ENCODE assay signal across 8 cellular contexts in genomic region chr3:10115326-10116137, GRCh38. TPM values are rescaled to one million over a fixed set of nuclear protein-coding genes. Genes with fewer than 3 reads are reported as not detected.
DNase-seq lines count a peak whose midpoint lies in the region; ATAC-seq and TF ChIP-seq lines count a peak whose summit lies in the region.

BRK1 (plus strand) TSS chr3:10115675; CDS start chr3:10115702, 27 bp downstream.

- H3K9me3 Mint-ChIP-seq in activated naive CD8-positive, alpha-beta T cell treated with anti-CD3 and anti-CD28 coated beads, Interleukin-2, amount 10 ng/mL, durations not matched to agents 7 days and 5 days, result no peaks in the 10 kb centered on the region

- peaks cover 47% of the 10 kb centered on the region for H3K79me2 ChIP-seq in SU-DHL-6 (ENCODE audit: insufficient read depth, low read length)

- peak within 1 kb of the TSS; percentile 95 for H3K4me3 Mint-ChIP-seq in activated naive CD8-positive, alpha-beta T cell treated with anti-CD3 and anti-CD28 coated beads, Interleukin-2, amount 10 ng/mL, durations not matched to agents 7 days and 5 days

- no peaks in the 10 kb centered on the region for H3F3A ChIP-seq in SU-DHL-6 (ENCODE audit: insufficient read depth)

- ATAC-seq in HG02678 (IDR thresholded peaks at IDR 0.05; ENCODE audit: unreplicated experiment) (peak; percentile 94), Right ventricle myocardium inferior (peak; percentile 100)
- peak; percentile 100 for ATAC-seq in activated naive CD8-positive, alpha-beta T cell treated with anti-CD3 and anti-CD28 coated beads, Interleukin-2, amount 10 ng/mL, durations not matched to agents 7 days and 5 days (ENCODE audit: low read depth)

- peak within 1 kb of the TSS; percentile 83 for H2AFZ ChIP-seq in SU-DHL-6 (ENCODE audit: low read depth, low read length, severe bottlenecking)

- DNase-seq in NCI-H128 (lab: John Stamatoyannopoulos, UW; ENCODE audit: unreplicated experiment) (peak; percentile 79), Right ventricle myocardium inferior (ENCODE audit: missing footprints) (peak; percentile 99), ovary (peak; percentile 93 to 96 (median 93)), thyroid gland (peak; percentile 96 to 97)
- DNase-seq in activated naive CD8-positive, alpha-beta T cell treated with anti-CD3 and anti-CD28 coated beads, Interleukin-2, amount 10 ng/mL, durations not matched to agents 7 days and 5 days, result peak; percentile 90

- H3K9me3 ChIP-seq in SU-DHL-6 (ENCODE audit: insufficient read depth, low read length), result no peaks in the 10 kb centered on the region
- H3K9me3 ChIP-seq in ovary, result no peaks in the 10 kb centered on the region
- H3K9me3 ChIP-seq in thyroid gland, result no peaks in the 10 kb centered on the region

- TF ChIP-seq CTCF in SU-DHL-6 (IDR thresholded peaks at IDR 0.05; ENCODE audit: insufficient read depth, low read length, poor library complexity, severe bottlenecking) (no peak), ovary (IDR thresholded peaks at IDR 0.05) (no peak), thyroid gland (IDR thresholded peaks at IDR 0.05) (peak in 1 of 6 experiments; percentile 11)

- H3K27me3 ChIP-seq in SU-DHL-6 (ENCODE audit: low read length) (no peaks in the 10 kb centered on the region), ovary (no peaks in the 10 kb centered on the region), thyroid gland (no peaks in the 10 kb centered on the region)

- peaks cover 25% of the 10 kb centered on the region for H3K4me1 Mint-ChIP-seq in activated naive CD8-positive, alpha-beta T cell treated with anti-CD3 and anti-CD28 coated beads, Interleukin-2, amount 10 ng/mL, durations not matched to agents 7 days and 5 days

- intact Hi-C loops in Right ventricle myocardium inferior (cut with DNase I), result loop anchor here (10.0 kb wide), 1 partner anchor 101 kb away; no protein-coding TSS in a partner anchor
- intact Hi-C loops in ovary (cut with DNase I), result no loop called here
- intact Hi-C loops in thyroid gland (cut with DNase I), result loop anchor here (10.0 kb wide), 2 partner anchors 91 to 109 kb away; partner anchors contain the start of gene FANCD2

- H3K36me3 ChIP-seq in SU-DHL-6 (ENCODE audit: low read length) (peaks cover 3% of the 10 kb centered on the region; the same call in 1 of the 2 replicates), ovary (no peaks in the 10 kb centered on the region), thyroid gland (no peaks in the 10 kb centered on the region)

- H3K27me3 Mint-ChIP-seq in activated naive CD8-positive, alpha-beta T cell treated with anti-CD3 and anti-CD28 coated beads, Interleukin-2, amount 10 ng/mL, durations not matched to agents 7 days and 5 days, result peaks cover 2% of the 10 kb centered on the region

- H3K9me2 ChIP-seq in SU-DHL-6 (replicated peaks; ENCODE audit: insufficient read depth, low read length), result no peaks in the 10 kb centered on the region

- WGBS in ovary, 3 donors, result 0 to 1% (median 0%) methylated on average over 50 to 54 of the region's 54 CpGs
- 1% methylated on average over 43 to 52 of the region's 54 CpGs for WGBS in thyroid gland, 2 donors

- TF ChIP-seq EP300 in ovary (IDR thresholded peaks at IDR 0.05), result no peak

- H3K4me2 ChIP-seq in SU-DHL-6 (ENCODE audit: low read depth, low read length, poor library complexity, severe bottlenecking), result peak within 1 kb of the TSS; percentile 88

- H3K36me3 Mint-ChIP-seq in activated naive CD8-positive, alpha-beta T cell treated with anti-CD3 and anti-CD28 coated beads, Interleukin-2, amount 10 ng/mL, durations not matched to agents 7 days and 5 days, result peaks cover 11% of the 10 kb centered on the region

- no peaks in the 10 kb centered on the region for H4K20me1 ChIP-seq in SU-DHL-6 (ENCODE audit: low read depth, low read length)

- peak within 1 kb of the TSS; percentile 94 for H3K27ac Mint-ChIP-seq in activated naive CD8-positive, alpha-beta T cell treated with anti-CD3 and anti-CD28 coated beads, Interleukin-2, amount 10 ng/mL, durations not matched to agents 7 days and 5 days

- POLR2A ChIA-PET in activated naive CD8-positive, alpha-beta T cell treated with anti-CD3 and anti-CD28 coated beads, Interleukin-2, amount 10 ng/mL, durations not matched to agents 7 days and 5 days (lab: Charles Lee), result interaction anchor here (0.6 to 1.8 kb wide), 8 partner anchors 14 to 349 kb away, joined by 3 to 7 read pairs (median 4); partner anchors contain the start of genes FANCD2 and VHL

- H3K4me3 ChIP-seq in SU-DHL-6 (ENCODE audit: insufficient read depth, low read length, poor library complexity, severe bottlenecking) (peak within 1 kb of the TSS; percentile 65), ovary (peak within 1 kb of the TSS; percentile 86), thyroid gland (replicated peaks in 1 of 3) (peak within 1 kb of the TSS; percentile 12 to 90 (median 84))

- peak within 1 kb of the TSS; percentile 74 for H3K9ac ChIP-seq in SU-DHL-6 (ENCODE audit: low read length)

- H3K4me1 ChIP-seq in ovary (ENCODE audit: insufficient read depth) (peaks cover 6% of the 10 kb centered on the region), thyroid gland (peaks cover 9 to 11% of the 10 kb centered on the region in 2 donors)

- H3K27ac ChIP-seq in SU-DHL-6 (ENCODE audit: low read depth, low read length) (peak within 1 kb of the TSS; percentile 57), ovary (peak within 1 kb of the TSS in 1 of 2 donors; percentile 53), thyroid gland (peak within 1 kb of the TSS; percentile 72 to 78 (median 72))

- TF ChIP-seq POLR2A in GM10847 (IDR thresholded peaks at IDR 0.05; ENCODE audit: extremely low read depth, insufficient read length) (peak; percentile 98), ovary (IDR thresholded peaks at IDR 0.05) (peak; percentile 73), thyroid gland (IDR thresholded peaks at IDR 0.05) (peak; percentile 48 to 94)

RNA-seq across cellular contexts. Expression of gene BRK1, which starts in this region (rescaled TPM):
- total RNA-seq in activated naive CD8-positive, alpha-beta T cell treated with anti-CD3 and anti-CD28 coated beads, Interleukin-2, amount 10 ng/mL, durations not matched to agents 7 days and 5 days, result 100 to 1,000 TPM; 105 to 108 TPM
- total RNA-seq in Right ventricle myocardium inferior (98.2 TPM), ovary (100 to 1,000 TPM in 5 of 7 donors, 10 to 100 TPM in 2; 69.7 to 130 (median 123) TPM), thyroid gland (100 to 1,000 TPM in 2 of 4 donors, 10 to 100 TPM in 2; 80.6 to 158 (median 108) TPM)
- 100 to 1,000 TPM; 178 to 292 TPM for polyA plus RNA-seq in ovary

Comparison
In these comparisons a context has a peak if more than half of its experiments do, and no peak if none do; other contexts are left out.
1. intact Hi-C loops: an anchor here in Right ventricle myocardium inferior (10.0 kb wide) and thyroid gland (10.0 kb wide); none called in ovary.